In the genomic region with DNA sequence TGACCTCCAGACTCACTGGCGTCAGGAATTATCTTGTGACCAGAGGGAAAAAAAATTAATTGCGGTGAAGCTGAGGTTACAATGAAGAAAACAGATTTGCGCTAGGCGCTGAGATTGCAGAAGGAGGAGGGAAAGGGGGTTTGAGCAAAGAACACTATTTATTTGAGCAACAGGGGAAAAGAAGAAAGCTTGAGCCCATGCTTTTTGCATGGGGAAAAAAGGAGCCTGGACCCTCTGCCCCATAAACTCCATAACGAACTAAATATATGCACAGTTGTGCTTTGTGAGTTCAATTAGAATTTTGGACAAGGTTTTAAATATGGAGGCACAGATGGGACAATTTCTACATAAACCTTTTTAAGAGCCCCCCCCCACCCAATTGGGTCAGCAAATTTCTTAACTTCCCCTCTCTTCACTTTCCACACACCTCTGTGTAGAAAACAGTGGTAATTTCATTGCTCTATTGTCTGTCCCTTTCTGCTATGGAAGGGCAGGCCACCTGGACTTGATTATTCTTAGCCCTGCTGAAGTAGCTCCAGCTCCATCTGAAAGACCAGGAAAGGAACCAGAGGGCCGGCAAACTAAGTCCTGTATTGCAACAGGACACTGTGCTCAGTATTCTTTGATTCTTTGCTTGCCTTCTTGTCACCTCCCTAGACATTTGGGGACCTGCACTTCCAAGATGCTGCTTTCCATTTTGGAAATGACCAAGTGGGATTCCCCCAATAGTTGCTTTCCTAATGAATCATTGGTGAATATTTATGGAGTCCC, we compare ENCODE assay signal across 8 cellular contexts. TPM values are rescaled to one million over a fixed set of nuclear protein-coding genes. Genes with fewer than 3 reads are reported as not detected.
DNase-seq lines count a peak whose midpoint lies in the region; ATAC-seq, FAIRE-seq and TF ChIP-seq lines count a peak whose summit lies in the region.

No MANE protein-coding gene starts in this region.

- peak overlapping the region; percentile 92 for H3K4me3 ChIP-seq in A549
- peak overlapping the region; percentile 9 for H3K4me3 ChIP-seq in lower leg skin (ENCODE audit: low read depth, poor library complexity, severe bottlenecking)
- peak overlapping the region in 3 of 4 donors; percentile 65 to 90 (median 68) for H3K4me3 ChIP-seq in upper lobe of left lung

- H3K27ac ChIP-seq in A549 (peak overlapping the region; percentile 96 to 98), upper lobe of left lung (peak overlapping the region; percentile 92 to 97 (median 94))

- DNase-seq in A549 (ENCODE audit: low read depth in 1 of 2, low spot score in 1 of 2) (no peak), H4 (ENCODE audit: low spot score) (peak; percentile 84), amniotic epithelial cell (ENCODE audit: low read depth) (peak; percentile 89), lower leg skin (ENCODE audit: low spot score in 2 of 2) (no peak), upper lobe of left lung (no peak), COLO668 (lab: John Stamatoyannopoulos, UW; ENCODE audit: unreplicated experiment) (no peak)

- peak overlapping the region; percentile 96 for H3K4me2 ChIP-seq in A549

- no peak for FAIRE-seq in A549 (lab: Jason Lieb, UNC)

- TF ChIP-seq POLR2A in A549 (IDR thresholded peaks at IDR 0.05; ENCODE audit: low read length) = no peak; the same call in 1 of the 2 replicates
- TF ChIP-seq POLR2A in lower leg skin (IDR thresholded peaks at IDR 0.05) = no peak
- no peak for TF ChIP-seq POLR2A in upper lobe of left lung (IDR thresholded peaks at IDR 0.05)

- H3K4me1 ChIP-seq in A549 = peaks cover 67% of the 10 kb centered on the region
- H3K4me1 ChIP-seq in upper lobe of left lung = peaks cover 43 to 84% (median 61%) of the 10 kb centered on the region in 4 donors

- TF ChIP-seq RAD21 in A549 (conservative IDR thresholded peaks at IDR 0.05 in 1 of 2, IDR thresholded peaks at IDR 0.05 in 1 of 2) = no peak

- peaks cover 0 to 21% (median 0%) of the 10 kb centered on the region in 4 donors for H3K36me3 ChIP-seq in upper lobe of left lung

- POLR2A ChIA-PET in A549 (lab: Yijun Ruan, JAX) = interaction anchor here (0.6 to 11.2 kb wide), 12 partner anchors 8 to 842 kb away, joined by 3 to 168 read pairs (median 12); a partner anchor contains a TSS

- intact Hi-C loops in lower leg skin (cut with DNase I; ENCODE audit: low total_unique reads) = loop anchor here (5.0 kb wide), 1 partner anchor 32 kb away; no protein-coding TSS in a partner anchor

- WGBS in A549 (ENCODE audit: missing lambda C conversion rate) = 5% methylated on average over 6 of the region's 6 CpGs
- WGBS in lower leg skin, 2 donors = 8 to 13% methylated on average over 6 of the region's 6 CpGs
- 7 to 11% methylated on average over 6 of the region's 6 CpGs for WGBS in upper lobe of left lung, 2 donors

- ATAC-seq in A549 (no peak), upper lobe of left lung (ENCODE audit: low FRiP score in 2 of 2) (peak in 1 of 2 donors; percentile 1), HG03378 (IDR thresholded peaks at IDR 0.05; ENCODE audit: unreplicated experiment) (no peak), GM18907 (IDR thresholded peaks at IDR 0.05; ENCODE audit: unreplicated experiment) (no peak)

- no peak for TF ChIP-seq EP300 in A549 (IDR thresholded peaks at IDR 0.05)
- TF ChIP-seq EP300 in upper lobe of left lung (IDR thresholded peaks at IDR 0.05) = no peak

- CTCF ChIA-PET in A549 (lab: Yijun Ruan, JAX) = interaction anchor here (0.6 to 29.3 kb wide), 10 partner anchors 12 to 138 kb away, joined by 3 to 699 read pairs (median 4); no protein-coding TSS in a partner anchor

- no peak for TF ChIP-seq CTCF in A549 (IDR thresholded peaks at IDR 0.05)
- no peak for TF ChIP-seq CTCF in lower leg skin (IDR thresholded peaks at IDR 0.05)
- no peak for TF ChIP-seq CTCF in upper lobe of left lung (IDR thresholded peaks at IDR 0.05)

- no peaks in the 10 kb centered on the region for H3K27me3 ChIP-seq in upper lobe of left lung

- H3K9me3 ChIP-seq in A549 = no peaks in the 10 kb centered on the region
- H3K9me3 ChIP-seq in upper lobe of left lung = no peaks in the 10 kb centered on the region

TF ChIP-seq in A549, 52 proteins besides CTCF, POLR2A, EP300 and RAD21:
- peak; percentile 72 for TF ChIP-seq HOXA7 (CRISPR knock-in tag; IDR thresholded peaks at IDR 0.05)
- TF ChIP-seq, protein P1, sequence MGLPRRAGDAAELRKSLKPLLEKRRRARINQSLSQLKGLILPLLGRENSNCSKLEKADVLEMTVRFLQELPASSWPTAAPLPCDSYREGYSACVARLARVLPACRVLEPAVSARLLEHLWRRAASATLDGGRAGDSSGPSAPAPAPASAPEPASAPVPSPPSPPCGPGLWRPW (IDR thresholded peaks at IDR 0.05) = no peak
- 0 out of 2 replicates have a peak, but pooled peaks have one; percentile 57 for TF ChIP-seq TP53 (CRISPR knock-in tag; IDR thresholded peaks at IDR 0.05)
- TF ChIP-seq HOXB13 (CRISPR knock-in tag; IDR thresholded peaks at IDR 0.05; ENCODE audit: low read depth) = 0 out of 2 replicates have a peak, but pooled peaks have one; percentile 11
- TF ChIP-seq KDM1A (IDR thresholded peaks at IDR 0.05; ENCODE audit: low read depth) = no peak

RNA-seq across cellular contexts. Expression of a gene that starts 0.9 kb away (rescaled TPM):
- polyA plus RNA-seq in A549 (2011; rRNA removed) = 171 and 193 TPM in 2 replicates
- polyA plus RNA-seq in A549 (2012; cell fraction: cytosol; rRNA removed) = 847 and 922 TPM in 2 replicates
- 1,068 and 1,236 TPM in 2 replicates for polyA plus RNA-seq in A549 (2012; cell fraction: nucleus; rRNA removed)
- polyA plus RNA-seq in A549 (2017; fragmentation: RNase III; extraction: RNeasy Plus Mini Kit Qiagen cat#74134 plus additional on column Dnase treatment) = 209 to 336 TPM (median 288 TPM) in 3 replicates
- 142 and 176 TPM in 2 replicates for polyA minus RNA-seq in A549 (2011; rRNA and poly(A)+ RNA removed)
- total RNA-seq in H4 (2014; rRNA removed; shearing (Covaris generic)) = 543 and 586 TPM in 2 replicates
- 100 to 1,000 TPM in 3 of 4 donors, 10 to 100 TPM in 1; 81.2 to 209 (median 122) TPM for total RNA-seq in lower leg skin
- total RNA-seq in upper lobe of left lung = 100 to 1,000 TPM in 4 of 6 donors, 10 to 100 TPM in 2; 75.4 to 269 (median 135) TPM

RNA-seq across cellular contexts. Expression of a gene that starts 29.1 kb away (rescaled TPM):
- polyA plus RNA-seq in A549 (2011; rRNA removed) = 0.90 and 1.6 TPM in 2 replicates
- 1.8 and 2.4 TPM in 2 replicates for polyA plus RNA-seq in A549 (2012; cell fraction: cytosol; rRNA removed)
- polyA plus RNA-seq in A549 (2012; cell fraction: nucleus; rRNA removed) = 6.3 and 9.0 TPM in 2 replicates
- 3.4 to 3.9 TPM (median 3.4 TPM) in 3 replicates for polyA plus RNA-seq in A549 (2017; fragmentation: RNase III; extraction: RNeasy Plus Mini Kit Qiagen cat#74134 plus additional on column Dnase treatment)
- polyA minus RNA-seq in A549 (2011; rRNA and poly(A)+ RNA removed) = 3.0 and 3.3 TPM in 2 replicates
- 4.4 and 5.2 TPM in 2 replicates for total RNA-seq in H4 (2014; rRNA removed; shearing (Covaris generic))
- 10 to 100 TPM in 2 of 4 donors, 1 to 10 TPM in 2; 6.0 to 12.1 (median 9.0) TPM for total RNA-seq in lower leg skin
- total RNA-seq in upper lobe of left lung = 1 to 10 TPM in 5 of 6 donors, under 1 TPM in 1; 0.69 to 1.9 (median 1.1) TPM

Comparison
In these comparisons a context has a peak if more than half of its experiments do, and no peak if none do; other contexts are left out.
1. DNase-seq: peak in H4 (single experiment) and amniotic epithelial cell (single experiment); none in A549 (0 of 2), lower leg skin (0 of 2), upper lobe of left lung (0 of 2) and COLO668 (single experiment).
2. H3K4me3 ChIP-seq: peak in every context shown above with its lines; median percentile 92 in A549; 68 in upper lobe of left lung; 9 in lower leg skin.